Comparison of ENCODE assay signal across 14 cellular contexts in the genomic region with DNA sequence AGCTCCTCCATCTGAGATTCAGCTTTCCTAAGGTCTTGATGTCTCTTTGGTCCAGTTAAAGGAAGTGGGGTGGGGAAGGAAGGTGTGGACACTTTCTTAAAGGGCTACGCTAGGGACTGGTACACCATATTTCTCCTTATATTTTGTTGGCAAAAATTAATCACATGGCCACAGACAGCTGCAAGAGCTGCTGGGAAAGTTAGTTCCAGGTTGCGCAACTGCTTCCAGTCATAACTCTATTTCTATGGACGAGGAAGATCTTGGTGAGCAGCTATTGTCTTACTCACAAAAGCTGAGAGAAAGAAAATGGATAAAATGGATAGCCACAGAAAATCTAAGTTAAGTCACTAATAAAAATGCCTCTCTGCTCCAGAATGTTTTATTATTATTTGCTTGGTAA.
"Had no signal": no experiment of that assay in that cellular context is flagged by ENCODE, and none has a peak within 500 bp of the region (broad histone marks: within the 10 kb centered on the region; RNA-seq: fewer than 3 reads in every experiment).

No MANE protein-coding gene starts in this region.

- H3K27me3 ChIP-seq: brain microvascular endothelial cell, ovary, uterus had no signal

- H3K4me1 ChIP-seq: uterus had no signal

- H3K4me3 ChIP-seq: ovary, thoracic aorta, uterus had no signal

- DNase-seq: activated CD4-positive, alpha-beta T cell treated with anti-CD3 and anti-CD28 coated beads, Interleukin-2, amount 50 U/mL, for 48 hours; activated CD4-positive, CD25-positive, alpha-beta regulatory T cell treated with anti-CD3 and anti-CD28 coated beads, Interleukin-2, amount 50 U/mL, for 72 hours; activated CD8-positive, alpha-beta memory T cell treated with anti-CD3 and anti-CD28 coated beads, Interleukin-2, amount 10 ng/mL, durations not matched to agents 7 days and 5 days; activated gamma-delta T cell; activated T-cell treated with anti-CD3 and anti-CD28 coated beads, Interleukin-2, amount 50 U/mL, for 4 hours; brain microvascular endothelial cell; cerebellar nuclear complex; effector memory CD8-positive, alpha-beta T cell; hypothalamus; ovary; stimulated activated CD4-positive, alpha-beta T cell treated with anti-CD3 and anti-CD28 coated beads, Interleukin-2, amount 100 ng/mL, for 48 hours; stimulated activated CD8-positive, alpha-beta memory T cell treated with anti-CD3 and anti-CD28 coated beads, Interleukin-4, amount 100 ng/mL, for 48 hours; uterus had no signal

- H3K27ac ChIP-seq: brain microvascular endothelial cell, ovary, thoracic aorta, uterus had no signal

- H3K36me3 ChIP-seq: brain microvascular endothelial cell, ovary, thoracic aorta, uterus had no signal

- ATAC-seq: activated CD8-positive, alpha-beta memory T cell treated with anti-CD3 and anti-CD28 coated beads, Interleukin-2, amount 10 ng/mL, durations not matched to agents 7 days and 5 days; activated T-cell treated with anti-CD3 and anti-CD28 coated beads, Interleukin-2, amount 50 U/mL, for 4 hours; effector memory CD8-positive, alpha-beta T cell had no signal

- H3K9me3 ChIP-seq: ovary, thoracic aorta, uterus had no signal
